30 cellular contexts compared by ENCODE assay signal in genomic region chr22:50708474-50708873, GRCh38. TPM values are rescaled to one million over a fixed set of nuclear protein-coding genes. Genes with fewer than 3 reads are reported as not detected.
"Had no signal": no experiment of that assay in that cellular context is flagged by ENCODE, and none has a peak within 500 bp of the region (broad histone marks: within the 10 kb centered on the region; RNA-seq: fewer than 3 reads in every experiment).

No MANE protein-coding gene starts in this region.

- H3K36me3 ChIP-seq: neural progenitor cell, neutrophil, pancreas, prostate gland, thoracic aorta, tibial artery, uterus had no signal

- H3K4me3 Mint-ChIP-seq: mesothelial cell of epicardium; natural killer cell; nephron progenitor cell; neural progenitor cell; stimulated activated effector memory CD8-positive, alpha-beta T cell treated with anti-CD3 and anti-CD28 coated beads, Interleukin-12 subunit alpha, Interleukin-12 subunit beta, amount 100 ng/mL, for 72 hours; stimulated activated naive CD8-positive, alpha-beta T cell treated with anti-CD3 and anti-CD28 coated beads, Interleukin-15, Interleukin-2, amounts not matched to agents 100 ng/mL and 50 ng/mL, for 24 hours; type B pancreatic cell had no signal

- H3K27me3 ChIP-seq: hepatocyte, neural progenitor cell, neutrophil, pancreas, sigmoid colon, suprapubic skin, uterus had no signal

- H3K4me3 ChIP-seq: hepatocyte, left ventricle myocardium inferior, lung, neural progenitor cell, pancreas, prostate gland, sigmoid colon, spleen, suprapubic skin, thoracic aorta, tibial artery, uterus had no signal

- H3K4me2 ChIP-seq: hepatocyte, neural progenitor cell had no signal

- ATAC-seq: natural killer cell; pancreas; right cardiac atrium; stimulated activated effector memory CD8-positive, alpha-beta T cell treated with anti-CD3 and anti-CD28 coated beads, Interleukin-12 subunit alpha, Interleukin-12 subunit beta, amount 100 ng/mL, for 72 hours had no signal

- H3K79me2 ChIP-seq: hepatocyte had no signal

- FAIRE-seq: pancreas, small intestine had no signal

- H3K27me3 Mint-ChIP-seq: naive B cell; stimulated activated naive CD8-positive, alpha-beta T cell treated with anti-CD3 and anti-CD28 coated beads, Interleukin-15, Interleukin-2, amounts not matched to agents 100 ng/mL and 50 ng/mL, for 24 hours; type B pancreatic cell had no signal

- H3K27ac Mint-ChIP-seq: mesothelial cell of epicardium; natural killer cell; nephron progenitor cell; neural progenitor cell; stimulated activated effector memory CD8-positive, alpha-beta T cell treated with anti-CD3 and anti-CD28 coated beads, Interleukin-12 subunit alpha, Interleukin-12 subunit beta, amount 100 ng/mL, for 72 hours; stimulated activated naive CD8-positive, alpha-beta T cell treated with anti-CD3 and anti-CD28 coated beads, Interleukin-15, Interleukin-2, amounts not matched to agents 100 ng/mL and 50 ng/mL, for 24 hours; type B pancreatic cell had no signal

- H3K9ac ChIP-seq: neural progenitor cell had no signal

- H3K9me3 Mint-ChIP-seq: mesothelial cell of epicardium; natural killer cell; nephron progenitor cell; neural progenitor cell; stimulated activated effector memory CD8-positive, alpha-beta T cell treated with anti-CD3 and anti-CD28 coated beads, Interleukin-12 subunit alpha, Interleukin-12 subunit beta, amount 100 ng/mL, for 72 hours; stimulated activated naive CD8-positive, alpha-beta T cell treated with anti-CD3 and anti-CD28 coated beads, Interleukin-15, Interleukin-2, amounts not matched to agents 100 ng/mL and 50 ng/mL, for 24 hours; type B pancreatic cell had no signal

- H3K4me1 Mint-ChIP-seq: natural killer cell had no signal

- H3K36me3 Mint-ChIP-seq: naive B cell; natural killer cell; stimulated activated effector memory CD8-positive, alpha-beta T cell treated with anti-CD3 and anti-CD28 coated beads, Interleukin-12 subunit alpha, Interleukin-12 subunit beta, amount 100 ng/mL, for 72 hours had no signal

- DNase-seq: islet precursor cell; left ventricle myocardium inferior; mesendoderm; naive B cell; natural killer cell; nephron progenitor cell; occipital lobe; retina; small intestine; spleen; stimulated activated CD4-positive, alpha-beta T cell treated with anti-CD3 and anti-CD28 coated beads, Interleukin-4, amount 100 ng/mL, for 24 hours; stimulated activated naive CD4-positive, alpha-beta T cell; tibial artery; uterus had no signal

- H3K9me3 ChIP-seq: left ventricle myocardium inferior, neutrophil, pancreas, prostate gland, sigmoid colon, spleen, suprapubic skin, thoracic aorta, tibial artery, uterus had no signal

- H3K27ac ChIP-seq: hepatocyte, left ventricle myocardium inferior, neural progenitor cell, neutrophil, pancreas, prostate gland, sigmoid colon, suprapubic skin, thoracic aorta, tibial artery, uterus had no signal

- H3K4me1 ChIP-seq: prostate gland, tibial artery, uterus had no signal

- H2AFZ ChIP-seq: hepatocyte, neural progenitor cell had no signal

RNA-seq across cellular contexts. Expression of gene ACR, which starts 29.5 kb away (rescaled TPM):
- total RNA-seq: hepatocyte, kidney epithelial cell, mononuclear cell, natural killer cell, occipital lobe, suprapubic skin, thoracic aorta had no signal
- polyA plus RNA-seq: hepatocyte had no signal
